1 cellular context compared by ENCODE assay signal in genomic region chr1:112954945-112955677, GRCh38.
TF ChIP-seq lines count a peak whose summit lies in the region.

No MANE protein-coding gene starts in this region.

TF ChIP-seq in neural cell, 6 proteins besides CTCF, POLR2A, EP300 and RAD21 (continued from another document):
- TF ChIP-seq REST (IDR thresholded peaks at IDR 0.05; ENCODE audit: borderline replicate concordance), result no peak
- no peak for TF ChIP-seq TAF1 (IDR thresholded peaks at IDR 0.05; ENCODE audit: low read depth)
- no peak for TF ChIP-seq MXI1 (conservative IDR thresholded peaks at IDR 0.05; ENCODE audit: poor library complexity, severe bottlenecking)
